Comparison of ENCODE assay signal across 11 cellular contexts in the genomic region with DNA sequence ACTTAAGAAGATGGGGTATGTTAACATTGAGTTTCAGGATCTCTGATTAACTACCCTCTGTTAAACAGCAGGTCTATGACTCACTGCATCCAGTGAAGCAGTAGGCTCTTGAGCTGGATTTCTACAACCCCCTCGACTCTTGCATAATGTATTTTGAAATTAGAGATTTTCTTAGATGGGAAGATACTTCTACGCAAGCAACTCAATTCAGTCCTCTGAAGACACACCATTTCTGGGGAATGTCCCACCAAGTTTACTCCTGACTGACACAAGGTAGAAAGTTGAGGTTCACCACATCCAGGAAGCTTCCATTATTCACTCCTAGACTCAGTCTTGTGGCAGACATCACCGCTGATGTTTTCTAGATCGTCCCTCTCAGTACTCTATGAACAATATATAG. TPM values are rescaled to one million over a fixed set of nuclear protein-coding genes. Genes with fewer than 3 reads are reported as not detected.
DNase-seq lines count a peak whose midpoint lies in the region; ATAC-seq and TF ChIP-seq lines count a peak whose summit lies in the region.
"Had no signal": no experiment of that assay in that cellular context is flagged by ENCODE, and none has a peak within 500 bp of the region (broad histone marks: within the 10 kb centered on the region; RNA-seq: fewer than 3 reads in every experiment).

No MANE protein-coding gene starts in this region.

- H3K27ac ChIP-seq in breast epithelium = no peak overlapping the region
- H3K27ac ChIP-seq in upper lobe of right lung = no peak overlapping the region
- no peak overlapping the region for H3K27ac ChIP-seq in esophagus squamous epithelium
- H3K27ac ChIP-seq: upper lobe of left lung had no signal

- DNase-seq in MCF 10A (ENCODE audit: unreplicated experiment) (peak; percentile 69), breast epithelium (ENCODE audit: low spot score in 2 of 2) (no peak), fibroblast of the conjunctiva (ENCODE audit: low read depth) (peak; percentile 83), upper lobe of right lung (no peak), esophagus squamous epithelium (lab: John Stamatoyannopoulos, UW) (no peak), islet precursor cell (no peak), NCI-H2081 (lab: John Stamatoyannopoulos, UW) (no peak)
- DNase-seq in activated CD4-positive, alpha-beta memory T cell treated with anti-CD3 and anti-CD28 coated beads for 36 hours = peak; percentile 61
- DNase-seq: KBM-7, upper lobe of left lung had no signal

- BruUV-seq in MCF 10A (replicated peaks; lab: Mats Ljungman, UMichigan) = no TSS peak

- no peaks in the 10 kb centered on the region for H3K9me3 ChIP-seq in breast epithelium
- H3K9me3 ChIP-seq in upper lobe of right lung = no peaks in the 10 kb centered on the region
- H3K9me3 ChIP-seq in esophagus squamous epithelium = no peaks in the 10 kb centered on the region
- H3K9me3 ChIP-seq: upper lobe of left lung had no signal

- TF ChIP-seq POLR2A in breast epithelium (IDR thresholded peaks at IDR 0.05) (no peak), esophagus squamous epithelium (IDR thresholded peaks at IDR 0.05) (no peak)

- POLR2A ChIA-PET in MCF 10A (lab: Yijun Ruan, JAX) = interaction anchor here (0.6 kb wide), 1 partner anchor 30 kb away, joined by 3 read pairs; a partner anchor contains a TSS
- POLR2A ChIA-PET in activated CD4-positive, alpha-beta memory T cell treated with anti-CD3 and anti-CD28 coated beads for 36 hours (lab: Charles Lee) = interaction anchor here (1.1 to 1.2 kb wide), 3 partner anchors 22 to 30 kb away, joined by 3 to 5 read pairs (median 3); no protein-coding TSS in a partner anchor

- H3K4me3 Mint-ChIP-seq in MCF 10A (ENCODE audit: unreplicated experiment) = no peak overlapping the region
- no peak overlapping the region for H3K4me3 Mint-ChIP-seq in activated CD4-positive, alpha-beta memory T cell treated with anti-CD3 and anti-CD28 coated beads for 36 hours

- H3K27me3 Mint-ChIP-seq in MCF 10A (ENCODE audit: insufficient read depth, unreplicated experiment) = no peaks in the 10 kb centered on the region
- no peaks in the 10 kb centered on the region for H3K27me3 Mint-ChIP-seq in activated CD4-positive, alpha-beta memory T cell treated with anti-CD3 and anti-CD28 coated beads for 36 hours

- no peaks in the 10 kb centered on the region for H3K9me3 Mint-ChIP-seq in MCF 10A (ENCODE audit: unreplicated experiment)
- H3K9me3 Mint-ChIP-seq in activated CD4-positive, alpha-beta memory T cell treated with anti-CD3 and anti-CD28 coated beads for 36 hours = no peaks in the 10 kb centered on the region

- peak; percentile 79 for ATAC-seq in upper lobe of right lung
- ATAC-seq: Panc1 had no signal

- H3K27me3 ChIP-seq in breast epithelium (no peaks in the 10 kb centered on the region), upper lobe of right lung (no peaks in the 10 kb centered on the region), esophagus squamous epithelium (peaks cover 0 to 5% (median 0%) of the 10 kb centered on the region in 4 donors)
- H3K27me3 ChIP-seq: upper lobe of left lung had no signal

- no peak overlapping the region for H3K4me3 ChIP-seq in breast epithelium
- H3K4me3 ChIP-seq in upper lobe of right lung = no peak overlapping the region
- H3K4me3 ChIP-seq in esophagus squamous epithelium = no peak overlapping the region
- H3K4me3 ChIP-seq: upper lobe of left lung had no signal

- H3K4me1 Mint-ChIP-seq in MCF 10A (ENCODE audit: insufficient read depth, unreplicated experiment) = no peaks in the 10 kb centered on the region
- peaks cover 31% of the 10 kb centered on the region for H3K4me1 Mint-ChIP-seq in activated CD4-positive, alpha-beta memory T cell treated with anti-CD3 and anti-CD28 coated beads for 36 hours (ENCODE audit: low read depth)

- H3K36me3 ChIP-seq in breast epithelium = no peaks in the 10 kb centered on the region
- H3K36me3 ChIP-seq in upper lobe of right lung = no peaks in the 10 kb centered on the region
- H3K36me3 ChIP-seq in esophagus squamous epithelium = no peaks in the 10 kb centered on the region
- H3K36me3 ChIP-seq: upper lobe of left lung had no signal

- no peak for TF ChIP-seq CTCF in MCF 10A (IDR thresholded peaks at IDR 0.05; ENCODE audit: unreplicated experiment)
- no peak for TF ChIP-seq CTCF in breast epithelium (IDR thresholded peaks at IDR 0.05)
- no peak for TF ChIP-seq CTCF in upper lobe of right lung (IDR thresholded peaks at IDR 0.05)
- no peak for TF ChIP-seq CTCF in esophagus squamous epithelium (IDR thresholded peaks at IDR 0.05)

- intact Hi-C loops in MCF 10A (cut with micrococcal nuclease) = loop anchor here (5.0 to 10.0 kb wide), 2 partner anchors 192 to 205 kb away; a partner anchor contains a TSS
- intact Hi-C loops in breast epithelium (cut with DNase I; ENCODE audit: low total_unique reads) = no loop called here
- intact Hi-C loops in activated CD4-positive, alpha-beta memory T cell treated with anti-CD3 and anti-CD28 coated beads for 36 hours (cut with micrococcal nuclease) = loop anchor here (1.0 to 10.0 kb wide), 13 partner anchors 22 to 1247 kb away; a partner anchor contains a TSS
- intact Hi-C loops in upper lobe of right lung (cut with DNase I) = no loop called here
- intact Hi-C loops in esophagus squamous epithelium (cut with DNase I) = loop anchor here (10.0 kb wide), 1 partner anchor 405 kb away; no protein-coding TSS in a partner anchor

- no peaks in the 10 kb centered on the region for H3K4me1 ChIP-seq in breast epithelium
- peaks cover 4% of the 10 kb centered on the region for H3K4me1 ChIP-seq in upper lobe of right lung
- peaks cover 0 to 3% (median 0%) of the 10 kb centered on the region in 3 donors for H3K4me1 ChIP-seq in esophagus squamous epithelium
- H3K4me1 ChIP-seq: upper lobe of left lung had no signal

- no peak overlapping the region for H3K27ac Mint-ChIP-seq in MCF 10A (ENCODE audit: low read depth, unreplicated experiment)
- peak overlapping the region; percentile 29 for H3K27ac Mint-ChIP-seq in activated CD4-positive, alpha-beta memory T cell treated with anti-CD3 and anti-CD28 coated beads for 36 hours

- no peaks in the 10 kb centered on the region for H3K36me3 Mint-ChIP-seq in MCF 10A (ENCODE audit: insufficient read depth, unreplicated experiment)
- no peaks in the 10 kb centered on the region for H3K36me3 Mint-ChIP-seq in activated CD4-positive, alpha-beta memory T cell treated with anti-CD3 and anti-CD28 coated beads for 36 hours

- CTCF ChIA-PET in MCF 10A (lab: Yijun Ruan, JAX) = interaction anchor here (0.7 to 1.3 kb wide), 4 partner anchors 10 to 413 kb away, joined by 3 to 7 read pairs (median 4); no protein-coding TSS in a partner anchor
- CTCF ChIA-PET in activated CD4-positive, alpha-beta memory T cell treated with anti-CD3 and anti-CD28 coated beads for 36 hours (lab: Charles Lee) = no interaction called here

- 73 to 84% methylated on average over 4 of the region's 4 CpGs for WGBS in esophagus squamous epithelium, 2 donors

RNA-seq across cellular contexts. Expression of a gene that starts 12.9 kb away (rescaled TPM):
- total RNA-seq in MCF 10A (2022) (94.6 and 191 TPM in 2 replicates), breast epithelium (100 to 1,000 TPM in 2 of 3 donors, 10 to 100 TPM in 1; 96.0 to 186 (median 174) TPM), upper lobe of right lung (179 TPM), esophagus squamous epithelium (100 to 1,000 TPM in 2 of 4 donors, 10 to 100 TPM in 2; 60.2 to 437 (median 118) TPM)
- total RNA-seq in activated CD4-positive, alpha-beta memory T cell treated with anti-CD3 and anti-CD28 coated beads for 36 hours = 1 to 10 TPM; 8.9 to 9.4 TPM

RNA-seq across cellular contexts. Expression of a gene that starts 29.5 kb away (rescaled TPM):
- total RNA-seq in MCF 10A (2022) = 3.4 and 6.1 TPM in 2 replicates
- total RNA-seq in breast epithelium = 10 to 100 TPM; 13.4 to 21.0 (median 18.4) TPM
- 1 to 10 TPM; 6.5 to 7.7 TPM for total RNA-seq in activated CD4-positive, alpha-beta memory T cell treated with anti-CD3 and anti-CD28 coated beads for 36 hours
- 48.0 TPM for total RNA-seq in upper lobe of right lung
- total RNA-seq in esophagus squamous epithelium = 10 to 100 TPM in 1 of 4 donors, 1 to 10 TPM in 3; 1.1 to 10.1 (median 6.6) TPM

Comparison
In these comparisons a context has a peak if more than half of its experiments do, and no peak if none do; other contexts are left out.
1. DNase-seq: peak in MCF 10A (single experiment), activated CD4-positive, alpha-beta memory T cell treated with anti-CD3 and anti-CD28 coated beads for 36 hours (single experiment) and fibroblast of the conjunctiva (single experiment); none in breast epithelium (0 of 2), upper lobe of right lung (single experiment), esophagus squamous epithelium (single experiment), islet precursor cell (single experiment) and NCI-H2081 (0 of 2).
2. intact Hi-C loops: an anchor here in MCF 10A (5.0 to 10.0 kb wide), activated CD4-positive, alpha-beta memory T cell treated with anti-CD3 and anti-CD28 coated beads for 36 hours (1.0 to 10.0 kb wide) and esophagus squamous epithelium (10.0 kb wide); none called in breast epithelium and upper lobe of right lung.